17 cellular contexts compared by ENCODE assay signal in the genomic region with DNA sequence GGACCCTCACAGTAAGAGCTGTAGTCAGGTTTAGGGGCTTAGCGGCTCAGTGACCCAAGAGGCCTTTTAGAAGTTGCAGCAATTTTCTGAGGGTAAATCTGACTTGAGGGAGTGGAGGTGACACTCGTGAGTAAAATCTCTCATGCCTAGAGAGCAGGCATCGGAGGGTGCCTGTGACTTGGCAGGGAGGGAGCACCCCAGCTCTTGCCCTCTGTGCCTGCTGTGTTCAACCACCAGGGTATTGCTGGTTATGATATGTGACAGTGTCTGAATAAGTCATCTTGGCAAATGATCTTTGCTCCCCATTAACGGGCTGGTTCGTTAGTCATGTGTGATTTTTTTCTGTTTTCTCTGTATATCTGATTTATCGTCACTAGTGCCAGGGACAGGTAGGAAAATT. TPM values are rescaled to one million over a fixed set of nuclear protein-coding genes. Genes with fewer than 3 reads are reported as not detected.
DNase-seq lines count a peak whose midpoint lies in the region; ATAC-seq and TF ChIP-seq lines count a peak whose summit lies in the region.
"Had no signal": no experiment of that assay in that cellular context is flagged by ENCODE, and none has a peak within 500 bp of the region (broad histone marks: within the 10 kb centered on the region; RNA-seq: fewer than 3 reads in every experiment).

No MANE protein-coding gene starts in this region.

- H3K27me3 Mint-ChIP-seq in activated CD4-positive, alpha-beta memory T cell treated with anti-CD3 and anti-CD28 coated beads for 36 hours: peaks cover 5% of the 10 kb centered on the region
- H3K27me3 Mint-ChIP-seq in activated CD4-positive, alpha-beta memory T cell treated with anti-CD3 and anti-CD28 coated beads, Interleukin-2, amount 10 ng/mL, durations not matched to agents 7 days and 5 days: peaks cover 22% of the 10 kb centered on the region
- H3K27me3 Mint-ChIP-seq in T-cell: peaks cover 0 to 2% of the 10 kb centered on the region in 2 donors
- H3K27me3 Mint-ChIP-seq in activated naive CD4-positive, alpha-beta T cell treated with anti-CD3 and anti-CD28 coated beads, Interleukin-2, amount 50 U/mL, for 24 hours: no peaks in the 10 kb centered on the region

- H3K36me3 Mint-ChIP-seq in activated CD4-positive, alpha-beta memory T cell treated with anti-CD3 and anti-CD28 coated beads for 36 hours: peaks cover 1% of the 10 kb centered on the region
- peaks cover 41% of the 10 kb centered on the region for H3K36me3 Mint-ChIP-seq in activated CD4-positive, alpha-beta memory T cell treated with anti-CD3 and anti-CD28 coated beads, Interleukin-2, amount 10 ng/mL, durations not matched to agents 7 days and 5 days (ENCODE audit: low read depth)
- peaks cover 10% of the 10 kb centered on the region for H3K36me3 Mint-ChIP-seq in T-cell
- peaks cover 10% of the 10 kb centered on the region for H3K36me3 Mint-ChIP-seq in activated naive CD4-positive, alpha-beta T cell treated with anti-CD3 and anti-CD28 coated beads, Interleukin-2, amount 50 U/mL, for 24 hours
- H3K36me3 Mint-ChIP-seq: natural killer cell had no signal

- peaks cover 69% of the 10 kb centered on the region for H3K4me1 Mint-ChIP-seq in activated CD4-positive, alpha-beta memory T cell treated with anti-CD3 and anti-CD28 coated beads for 36 hours (ENCODE audit: low read depth)
- peaks cover 77% of the 10 kb centered on the region for H3K4me1 Mint-ChIP-seq in activated CD4-positive, alpha-beta memory T cell treated with anti-CD3 and anti-CD28 coated beads, Interleukin-2, amount 10 ng/mL, durations not matched to agents 7 days and 5 days
- peaks cover 86 to 95% (median 91%) of the 10 kb centered on the region in 3 donors for H3K4me1 Mint-ChIP-seq in T-cell
- H3K4me1 Mint-ChIP-seq in activated naive CD4-positive, alpha-beta T cell treated with anti-CD3 and anti-CD28 coated beads, Interleukin-2, amount 50 U/mL, for 24 hours: peaks cover 93% of the 10 kb centered on the region

- no peak overlapping the region for H3K4me3 Mint-ChIP-seq in activated CD4-positive, alpha-beta memory T cell treated with anti-CD3 and anti-CD28 coated beads for 36 hours
- H3K4me3 Mint-ChIP-seq in activated CD4-positive, alpha-beta memory T cell treated with anti-CD3 and anti-CD28 coated beads, Interleukin-2, amount 10 ng/mL, durations not matched to agents 7 days and 5 days: no peak overlapping the region
- H3K4me3 Mint-ChIP-seq in T-cell: peak overlapping the region; percentile 92 to 93 (median 92)
- H3K4me3 Mint-ChIP-seq in activated naive CD4-positive, alpha-beta T cell treated with anti-CD3 and anti-CD28 coated beads, Interleukin-2, amount 50 U/mL, for 24 hours: peak overlapping the region; percentile 90
- H3K4me3 Mint-ChIP-seq: natural killer cell had no signal

- no peaks in the 10 kb centered on the region for H3K9me3 Mint-ChIP-seq in activated CD4-positive, alpha-beta memory T cell treated with anti-CD3 and anti-CD28 coated beads for 36 hours
- H3K9me3 Mint-ChIP-seq in activated CD4-positive, alpha-beta memory T cell treated with anti-CD3 and anti-CD28 coated beads, Interleukin-2, amount 10 ng/mL, durations not matched to agents 7 days and 5 days: peaks cover 3% of the 10 kb centered on the region
- no peaks in the 10 kb centered on the region for H3K9me3 Mint-ChIP-seq in T-cell
- no peaks in the 10 kb centered on the region for H3K9me3 Mint-ChIP-seq in activated naive CD4-positive, alpha-beta T cell treated with anti-CD3 and anti-CD28 coated beads, Interleukin-2, amount 50 U/mL, for 24 hours
- H3K9me3 Mint-ChIP-seq: natural killer cell had no signal

- intact Hi-C loops in activated CD4-positive, alpha-beta memory T cell treated with anti-CD3 and anti-CD28 coated beads for 36 hours (cut with micrococcal nuclease): loop anchor here (10.0 kb wide), 1 partner anchor 372 kb away; the partner anchor contains the start of gene PAFAH2

- DNase-seq in activated CD4-positive, alpha-beta memory T cell treated with anti-CD3 and anti-CD28 coated beads for 36 hours: peak; percentile 55
- no peak for DNase-seq in activated CD4-positive, alpha-beta memory T cell treated with anti-CD3 and anti-CD28 coated beads, Interleukin-2, amount 10 ng/mL, durations not matched to agents 7 days and 5 days
- peak in 24 of 34 experiments; percentile 35 to 69 (median 51) for DNase-seq in T-cell
- DNase-seq in retinal pigment epithelial cell (ENCODE audit: low read depth): no peak
- no peak for DNase-seq in Kasumi-1 (lab: John Stamatoyannopoulos, UW)
- DNase-seq: 8988T, amygdala, mesenchymal stem cell, natural killer cell, NCI-H748 treated with DMSO at 0.1 percent for 48 hours, SJCRH30, uterus had no signal

- H3K27ac Mint-ChIP-seq in activated CD4-positive, alpha-beta memory T cell treated with anti-CD3 and anti-CD28 coated beads for 36 hours: no peak overlapping the region
- no peak overlapping the region for H3K27ac Mint-ChIP-seq in activated CD4-positive, alpha-beta memory T cell treated with anti-CD3 and anti-CD28 coated beads, Interleukin-2, amount 10 ng/mL, durations not matched to agents 7 days and 5 days
- H3K27ac Mint-ChIP-seq in T-cell: peak overlapping the region; percentile 95 to 97
- peak overlapping the region; percentile 17 for H3K27ac Mint-ChIP-seq in activated naive CD4-positive, alpha-beta T cell treated with anti-CD3 and anti-CD28 coated beads, Interleukin-2, amount 50 U/mL, for 24 hours
- H3K27ac Mint-ChIP-seq: natural killer cell; T-helper 1 cell treated with Interleukin-12 subunit alpha and Interleukin-12 subunit beta and Interleukin-4 antibody, amounts not matched to agents 30 μg/mL and 1 μg/mL, for 36 hours had no signal

- peak; percentile 60 to 76 (median 66) for ATAC-seq in T-cell (replicated peaks in 1 of 4)
- no peak for ATAC-seq in HG03354 (IDR thresholded peaks at IDR 0.05; ENCODE audit: poor library complexity, severe bottlenecking, unreplicated experiment)
- ATAC-seq in GM18909 (IDR thresholded peaks at IDR 0.05; ENCODE audit: poor library complexity, unreplicated experiment): no peak
- ATAC-seq: natural killer cell, sciatic nerve had no signal

- CTCF ChIA-PET in activated CD4-positive, alpha-beta memory T cell treated with anti-CD3 and anti-CD28 coated beads for 36 hours (lab: Charles Lee): interaction anchor here (1.5 to 2.9 kb wide), 3 partner anchors 10 to 176 kb away, joined by 4 to 11 read pairs (median 5); no protein-coding TSS in a partner anchor
- CTCF ChIA-PET in activated CD4-positive, alpha-beta memory T cell treated with anti-CD3 and anti-CD28 coated beads, Interleukin-2, amount 10 ng/mL, durations not matched to agents 7 days and 5 days (lab: Charles Lee): interaction anchor here (0.6 to 2.8 kb wide), 5 partner anchors 13 to 175 kb away, joined by 3 to 10 read pairs (median 3); no protein-coding TSS in a partner anchor
- CTCF ChIA-PET in T-cell (lab: Charles Lee): interaction anchor here (0.7 to 1.3 kb wide), 6 partner anchors 9 to 586 kb away, joined by 3 to 4 read pairs (median 3); no protein-coding TSS in a partner anchor

- no peak overlapping the region for H3K4me3 ChIP-seq in retinal pigment epithelial cell (ENCODE audit: low read length)
- H3K4me3 ChIP-seq: SJCRH30, uterus had no signal

- POLR2A ChIA-PET in activated CD4-positive, alpha-beta memory T cell treated with anti-CD3 and anti-CD28 coated beads for 36 hours (lab: Charles Lee): interaction anchor here (1.8 kb wide), 1 partner anchor 54 kb away, joined by 7 read pairs; no protein-coding TSS in a partner anchor
- POLR2A ChIA-PET in activated CD4-positive, alpha-beta memory T cell treated with anti-CD3 and anti-CD28 coated beads, Interleukin-2, amount 10 ng/mL, durations not matched to agents 7 days and 5 days (lab: Charles Lee): interaction anchor here (1.3 to 3.8 kb wide), 4 partner anchors 10 to 173 kb away, joined by 3 to 22 read pairs (median 10); no protein-coding TSS in a partner anchor
- POLR2A ChIA-PET in T-cell (lab: Charles Lee): interaction anchor here in 1 of 2 donors (0.6 kb wide), 1 partner anchor 15 kb away, joined by 3 read pairs; no protein-coding TSS in a partner anchor

- TF ChIP-seq CTCF in retinal pigment epithelial cell (conservative IDR thresholded peaks at IDR 0.05; ENCODE audit: low read depth, low read length): peak; percentile 10

RNA-seq across cellular contexts. Expression of gene MAN1C1, which starts 5.9 kb away (rescaled TPM):
- total RNA-seq in activated CD4-positive, alpha-beta memory T cell treated with anti-CD3 and anti-CD28 coated beads for 36 hours: 1 to 10 TPM; 4.6 to 4.8 TPM
- total RNA-seq in activated CD4-positive, alpha-beta memory T cell treated with anti-CD3 and anti-CD28 coated beads, Interleukin-2, amount 10 ng/mL, durations not matched to agents 7 days and 5 days: 10 to 100 TPM; 22.3 to 24.1 TPM
- 10 to 100 TPM; 57.5 to 90.5 (median 65.5) TPM for total RNA-seq in T-cell

Comparison
In these comparisons a context has a peak if more than half of its experiments do, and no peak if none do; other contexts are left out.
1. DNase-seq: peak in activated CD4-positive, alpha-beta memory T cell treated with anti-CD3 and anti-CD28 coated beads for 36 hours (single experiment) and T-cell (24 of 34); none in activated CD4-positive, alpha-beta memory T cell treated with anti-CD3 and anti-CD28 coated beads, Interleukin-2, amount 10 ng/mL, durations not matched to agents 7 days and 5 days (single experiment), retinal pigment epithelial cell (single experiment) and Kasumi-1 (0 of 2).
2. H3K27ac Mint-ChIP-seq: peak in T-cell (2 of 2) and activated naive CD4-positive, alpha-beta T cell treated with anti-CD3 and anti-CD28 coated beads, Interleukin-2, amount 50 U/mL, for 24 hours (single experiment); none in activated CD4-positive, alpha-beta memory T cell treated with anti-CD3 and anti-CD28 coated beads for 36 hours (single experiment) and activated CD4-positive, alpha-beta memory T cell treated with anti-CD3 and anti-CD28 coated beads, Interleukin-2, amount 10 ng/mL, durations not matched to agents 7 days and 5 days (single experiment).
3. H3K4me3 Mint-ChIP-seq: peak in T-cell (3 of 3) and activated naive CD4-positive, alpha-beta T cell treated with anti-CD3 and anti-CD28 coated beads, Interleukin-2, amount 50 U/mL, for 24 hours (single experiment); none in activated CD4-positive, alpha-beta memory T cell treated with anti-CD3 and anti-CD28 coated beads for 36 hours (single experiment) and activated CD4-positive, alpha-beta memory T cell treated with anti-CD3 and anti-CD28 coated beads, Interleukin-2, amount 10 ng/mL, durations not matched to agents 7 days and 5 days (single experiment).
4. ATAC-seq: peak in T-cell (4 of 4); none in HG03354 (single experiment) and GM18909 (single experiment).